8 cellular contexts compared by ENCODE assay signal in the genomic region with DNA sequence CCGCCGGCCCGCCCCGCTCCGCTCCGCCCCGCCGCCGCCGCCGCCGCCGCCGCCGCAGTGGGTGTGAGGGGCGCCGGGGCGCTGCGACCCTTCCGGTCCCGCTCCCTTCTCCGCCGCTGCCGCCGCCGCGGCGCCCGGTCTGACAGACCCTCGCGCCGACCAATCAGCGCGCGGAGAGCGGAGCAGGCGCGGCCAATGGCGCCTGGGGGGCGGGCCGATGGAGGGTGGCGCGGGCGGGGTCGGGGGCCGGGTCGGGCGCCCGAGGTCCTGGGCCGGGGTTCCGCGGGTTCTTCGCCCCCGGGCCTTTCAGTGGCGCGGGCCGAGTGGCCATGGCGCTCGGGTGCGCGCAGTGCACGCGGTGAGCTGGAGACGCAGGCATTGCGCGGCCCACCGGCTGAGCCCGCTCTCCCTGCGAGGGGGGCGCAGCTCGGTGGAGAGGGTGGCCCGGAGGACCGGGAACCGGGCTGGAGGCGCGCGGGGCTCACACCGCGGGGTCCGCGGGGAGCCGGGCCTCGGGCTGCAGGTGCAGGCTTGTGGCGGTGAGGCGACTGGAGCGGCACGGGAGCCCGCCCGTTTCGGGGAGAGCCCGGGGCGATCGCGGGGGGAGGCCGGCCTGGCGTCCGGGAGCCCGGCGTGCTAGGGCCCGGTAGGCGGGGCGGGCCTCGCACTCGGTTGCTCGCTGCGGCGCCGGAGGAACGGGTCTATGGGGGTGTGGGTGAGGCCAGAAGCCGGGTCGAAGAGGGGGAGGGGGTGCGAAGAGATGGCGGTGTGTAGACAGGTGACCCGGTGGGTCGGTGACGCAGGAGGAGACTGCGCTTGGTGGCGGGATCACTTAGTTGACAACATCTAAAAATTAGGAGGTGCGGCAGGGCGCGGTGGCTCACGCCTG. TPM values are rescaled to one million over a fixed set of nuclear protein-coding genes. Genes with fewer than 3 reads are reported as not detected.
DNase-seq lines count a peak whose midpoint lies in the region; ATAC-seq and TF ChIP-seq lines count a peak whose summit lies in the region.

A gene (minus strand): TSS at position 141 of the 889 bp plus-strand sequence. CDS start 11,522 bp downstream, outside the sequence.

- in situ Hi-C loops in endometrial microvascular endothelial cells (cut with HindIII; ENCODE audit: inconsistent ontology term, low pct_unique_long_range_greater_than_20kb, low sequenced_read_pairs), result no loop called here

- TF ChIP-seq CTCF in mesothelial cell of epicardium (IDR thresholded peaks at IDR 0.05; ENCODE audit: unreplicated experiment), result no peak

- no peaks in the 10 kb centered on the region for H3K36me3 ChIP-seq in CD4-positive, CD25-positive, alpha-beta regulatory T cell (ENCODE audit: control insufficient read depth, insufficient read depth, low read length)

- H3K4me3 Mint-ChIP-seq in CD4-positive, CD25-positive, alpha-beta regulatory T cell, result peak within 1 kb of the TSS; percentile 95 to 99 (median 98)
- peak within 1 kb of the TSS; percentile 89 for H3K4me3 Mint-ChIP-seq in mesothelial cell of epicardium

- H3K27ac Mint-ChIP-seq in CD4-positive, CD25-positive, alpha-beta regulatory T cell, result peak within 1 kb of the TSS; percentile 96 to 100 (median 99)
- H3K27ac Mint-ChIP-seq in mesothelial cell of epicardium, result peak within 1 kb of the TSS; percentile 94

- H3K4me1 Mint-ChIP-seq in CD4-positive, CD25-positive, alpha-beta regulatory T cell, result peaks cover 21 to 61% (median 41%) of the 10 kb centered on the region in 4 donors
- peaks cover 39% of the 10 kb centered on the region for H3K4me1 Mint-ChIP-seq in mesothelial cell of epicardium

- H3K27me3 ChIP-seq in CD4-positive, CD25-positive, alpha-beta regulatory T cell (ENCODE audit: control insufficient read depth, insufficient read depth, low read length), result no peaks in the 10 kb centered on the region

- peak; percentile 78 to 80 for ATAC-seq in CD4-positive, CD25-positive, alpha-beta regulatory T cell (ENCODE audit: low read depth in 2 of 2)
- ATAC-seq in GM19351 (IDR thresholded peaks at IDR 0.05; ENCODE audit: unreplicated experiment) (peak; percentile 76), HG03469 (IDR thresholded peaks at IDR 0.05; ENCODE audit: unreplicated experiment) (peak; percentile 77)

- peaks cover 29% of the 10 kb centered on the region for H3K4me1 ChIP-seq in CD4-positive, CD25-positive, alpha-beta regulatory T cell (ENCODE audit: control insufficient read depth, insufficient read depth, low read length, poor library complexity, severe bottlenecking)

- peaks cover 16% of the 10 kb centered on the region for H3K27me3 Mint-ChIP-seq in CD4-positive, CD25-positive, alpha-beta regulatory T cell
- no peaks in the 10 kb centered on the region for H3K27me3 Mint-ChIP-seq in mesothelial cell of epicardium (ENCODE audit: low read depth)

- no peaks in the 10 kb centered on the region for H3K9me3 Mint-ChIP-seq in CD4-positive, CD25-positive, alpha-beta regulatory T cell
- H3K9me3 Mint-ChIP-seq in mesothelial cell of epicardium, result no peaks in the 10 kb centered on the region

- no peaks in the 10 kb centered on the region for H3K36me3 Mint-ChIP-seq in CD4-positive, CD25-positive, alpha-beta regulatory T cell
- no peaks in the 10 kb centered on the region for H3K36me3 Mint-ChIP-seq in mesothelial cell of epicardium

- peak within 1 kb of the TSS; percentile 62 for H3K4me3 ChIP-seq in CD4-positive, CD25-positive, alpha-beta regulatory T cell (ENCODE audit: low read depth, low read length)

- H3K9me3 ChIP-seq in CD4-positive, CD25-positive, alpha-beta regulatory T cell (ENCODE audit: control insufficient read depth in 2 of 2, low read length in 2 of 2), result no peaks in the 10 kb centered on the region

- peak; percentile 82 to 87 (median 85) for DNase-seq in CD4-positive, CD25-positive, alpha-beta regulatory T cell
- peak; percentile 69 for DNase-seq in NOMO-1 treated with DMSO at 0.1 percent for 48 hours (lab: John Stamatoyannopoulos, UW; ENCODE audit: unreplicated experiment)
- DNase-seq in activated CD8-positive, alpha-beta memory T cell treated with anti-CD3 and anti-CD28 coated beads, Interleukin-2, amount 50 U/mL, for 1 hour (ENCODE audit: extremely low read depth), result peak; percentile 69
- peak; percentile 85 to 87 for DNase-seq in mesothelial cell of epicardium (ENCODE audit: low spot score in 2 of 2, unreplicated experiment in 2 of 2)
- DNase-seq in stimulated activated CD8-positive, alpha-beta memory T cell treated with anti-CD3 and anti-CD28 coated beads, Interleukin-15, amount 100 ng/mL, for 4 hours (ENCODE audit: low read depth in 2 of 2), result peak; percentile 60 to 72

- H3K27ac ChIP-seq in CD4-positive, CD25-positive, alpha-beta regulatory T cell (ENCODE audit: insufficient read depth, low read length, poor library complexity, severe bottlenecking), result peak within 1 kb of the TSS; percentile 96

RNA-seq across cellular contexts. Expression of the gene that starts here (rescaled TPM):
- total RNA-seq in CD4-positive, CD25-positive, alpha-beta regulatory T cell, result 28.1 TPM
- 10 to 100 TPM; 18.5 to 35.4 (median 22.7) TPM for polyA plus RNA-seq in CD4-positive, CD25-positive, alpha-beta regulatory T cell
- 26.7 TPM for total RNA-seq in endometrial microvascular endothelial cells (ENCODE audit: inconsistent ontology term)
- 34.8 to 36.9 TPM (median 35.7 TPM) in 3 replicates for total RNA-seq in mesothelial cell of epicardium

Comparison
In these comparisons a context has a peak if more than half of its experiments do, and no peak if none do; other contexts are left out.
1. Peak in every context shown above with its lines: DNase-seq, ATAC-seq, H3K4me3 ChIP-seq and H3K27ac ChIP-seq.